Comparison of ENCODE assay signal across 16 cellular contexts in the genomic region with DNA sequence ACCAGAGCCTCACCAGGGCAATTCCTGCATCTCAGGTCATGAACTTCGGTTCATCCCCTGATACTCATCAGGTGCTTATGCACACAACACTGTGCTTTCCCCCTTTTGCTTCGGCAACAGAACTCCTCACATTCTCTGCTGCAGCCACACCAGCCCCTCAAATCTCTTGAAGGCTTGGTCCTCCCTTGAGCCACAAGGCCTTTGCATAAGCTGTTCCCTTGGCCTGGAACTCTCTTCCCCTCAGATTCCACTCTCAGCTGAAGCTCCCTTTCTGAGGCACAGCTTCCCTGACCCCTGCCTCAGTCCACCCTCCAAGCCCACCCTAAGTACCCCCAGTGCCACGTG.
DNase-seq lines count a peak whose midpoint lies in the region; ATAC-seq and TF ChIP-seq lines count a peak whose summit lies in the region.
"Had no signal": no experiment of that assay in that cellular context is flagged by ENCODE, and none has a peak within 500 bp of the region (broad histone marks: within the 10 kb centered on the region; RNA-seq: fewer than 3 reads in every experiment).

No MANE protein-coding gene starts in this region.

- H3K27me3 Mint-ChIP-seq in CD4-positive, CD25-positive, alpha-beta regulatory T cell: no peaks in the 10 kb centered on the region
- H3K27me3 Mint-ChIP-seq in HFFc6 (ENCODE audit: insufficient read depth) (peaks cover 9% of the 10 kb centered on the region; the same call in 1 of the 2 replicates), natural killer cell (ENCODE audit: low read depth in 2 of 2) (no peaks in the 10 kb centered on the region)
- no peaks in the 10 kb centered on the region for H3K27me3 Mint-ChIP-seq in activated naive CD8-positive, alpha-beta T cell treated with anti-CD3 and anti-CD28 coated beads for 36 hours

- H3K9me3 Mint-ChIP-seq in CD4-positive, CD25-positive, alpha-beta regulatory T cell: no peaks in the 10 kb centered on the region
- H3K9me3 Mint-ChIP-seq in HFFc6 (no peaks in the 10 kb centered on the region), natural killer cell (no peaks in the 10 kb centered on the region)
- no peaks in the 10 kb centered on the region for H3K9me3 Mint-ChIP-seq in activated naive CD8-positive, alpha-beta T cell treated with anti-CD3 and anti-CD28 coated beads for 36 hours

- intact Hi-C loops in natural killer cell (cut with micrococcal nuclease): loop anchor here (1.0 kb wide), 1 partner anchor 24 kb away; no protein-coding TSS in a partner anchor

- ATAC-seq in CD4-positive, CD25-positive, alpha-beta regulatory T cell (ENCODE audit: low read depth in 2 of 2): no peak
- ATAC-seq in natural killer cell: no peak
- no peak for ATAC-seq in GM18502 (IDR thresholded peaks at IDR 0.05; ENCODE audit: poor library complexity, unreplicated experiment)
- ATAC-seq in HG03469 (IDR thresholded peaks at IDR 0.05; ENCODE audit: unreplicated experiment): no peak
- ATAC-seq: HCT116, right lobe of liver had no signal

- no peak for DNase-seq in CD4-positive, CD25-positive, alpha-beta regulatory T cell
- DNase-seq in HFFc6 (no peak), natural killer cell (no peak), kidney tubule cell (ENCODE audit: low spot score) (no peak)
- DNase-seq in activated naive CD8-positive, alpha-beta T cell treated with anti-CD3 and anti-CD28 coated beads for 36 hours: no peak
- DNase-seq: caudate nucleus, foreskin fibroblast, KG1, NCI-H1436, NCI-H2227 treated with DMSO at 0.1 percent for 48 hours, transverse colon had no signal

- H3K4me1 ChIP-seq in CD4-positive, CD25-positive, alpha-beta regulatory T cell (ENCODE audit: control insufficient read depth, insufficient read depth, low read length, poor library complexity, severe bottlenecking): peaks cover 62% of the 10 kb centered on the region

- H3K27ac Mint-ChIP-seq in CD4-positive, CD25-positive, alpha-beta regulatory T cell: peak overlapping the region; percentile 92 to 98 (median 96)
- peak overlapping the region; percentile 44; the same call in 1 of the 2 replicates for H3K27ac Mint-ChIP-seq in HFFc6
- H3K27ac Mint-ChIP-seq in activated naive CD8-positive, alpha-beta T cell treated with anti-CD3 and anti-CD28 coated beads for 36 hours: peak overlapping the region; percentile 88
- peak overlapping the region; percentile 93 for H3K27ac Mint-ChIP-seq in natural killer cell

- H3K36me3 Mint-ChIP-seq in CD4-positive, CD25-positive, alpha-beta regulatory T cell: peaks cover 29% of the 10 kb centered on the region
- H3K36me3 Mint-ChIP-seq in HFFc6 (ENCODE audit: low read depth) (no peaks in the 10 kb centered on the region), natural killer cell (no peaks in the 10 kb centered on the region)
- peaks cover 40% of the 10 kb centered on the region for H3K36me3 Mint-ChIP-seq in activated naive CD8-positive, alpha-beta T cell treated with anti-CD3 and anti-CD28 coated beads for 36 hours

- H3K36me3 ChIP-seq in CD4-positive, CD25-positive, alpha-beta regulatory T cell (ENCODE audit: control insufficient read depth, insufficient read depth, low read length): peaks cover 13% of the 10 kb centered on the region
- H3K36me3 ChIP-seq: right lobe of liver, transverse colon had no signal

- no peaks in the 10 kb centered on the region for H3K9me3 ChIP-seq in CD4-positive, CD25-positive, alpha-beta regulatory T cell (ENCODE audit: control insufficient read depth in 2 of 2, low read length in 2 of 2)
- H3K9me3 ChIP-seq: right lobe of liver, transverse colon had no signal

- no peaks in the 10 kb centered on the region for H3K27me3 ChIP-seq in CD4-positive, CD25-positive, alpha-beta regulatory T cell (ENCODE audit: control insufficient read depth, insufficient read depth, low read length)
- H3K27me3 ChIP-seq: right lobe of liver, transverse colon had no signal

- no peak overlapping the region for H3K4me3 ChIP-seq in CD4-positive, CD25-positive, alpha-beta regulatory T cell (ENCODE audit: low read depth, low read length)
- H3K4me3 ChIP-seq: lung, right lobe of liver, transverse colon had no signal

- H3K27ac ChIP-seq in CD4-positive, CD25-positive, alpha-beta regulatory T cell (ENCODE audit: insufficient read depth, low read length, poor library complexity, severe bottlenecking): peak overlapping the region; percentile 69
- H3K27ac ChIP-seq: right lobe of liver, transverse colon had no signal

- peaks cover 38 to 88% (median 58%) of the 10 kb centered on the region in 4 donors for H3K4me1 Mint-ChIP-seq in CD4-positive, CD25-positive, alpha-beta regulatory T cell
- H3K4me1 Mint-ChIP-seq in HFFc6 (ENCODE audit: low read depth) (peaks cover 10% of the 10 kb centered on the region; the same call in 1 of the 2 replicates), natural killer cell (peaks cover 53 to 81% of the 10 kb centered on the region in 2 donors)
- H3K4me1 Mint-ChIP-seq in activated naive CD8-positive, alpha-beta T cell treated with anti-CD3 and anti-CD28 coated beads for 36 hours: peaks cover 79% of the 10 kb centered on the region

- TF ChIP-seq CTCF in HFFc6 (IDR thresholded peaks at IDR 0.05) (no peak), natural killer cell (IDR thresholded peaks at IDR 0.05) (no peak)

- peak overlapping the region in 3 of 4 donors; percentile 46 to 91 (median 77) for H3K4me3 Mint-ChIP-seq in CD4-positive, CD25-positive, alpha-beta regulatory T cell
- H3K4me3 Mint-ChIP-seq in HFFc6 (no peak overlapping the region), natural killer cell (peak overlapping the region; percentile 86)
- H3K4me3 Mint-ChIP-seq in activated naive CD8-positive, alpha-beta T cell treated with anti-CD3 and anti-CD28 coated beads for 36 hours: peak overlapping the region; percentile 40

Comparison
In these comparisons a context has a peak if more than half of its experiments do, and no peak if none do; other contexts are left out.
1. H3K27ac Mint-ChIP-seq: peak in every context shown above with its lines; median percentile 96 in CD4-positive, CD25-positive, alpha-beta regulatory T cell; 93 in natural killer cell; 88 in activated naive CD8-positive, alpha-beta T cell treated with anti-CD3 and anti-CD28 coated beads for 36 hours; 44 in HFFc6.